Comparison of ENCODE assay signal across 12 cellular contexts in genomic region chr2:24899361-24899760, GRCh38. TPM values are rescaled to one million over a fixed set of nuclear protein-coding genes. Genes with fewer than 3 reads are reported as not detected.
A peak's percentile ranks its signal among the peaks of the same experiment; 100 is the strongest.
DNase-seq lines count a peak whose midpoint lies in the region; ATAC-seq and TF ChIP-seq lines count a peak whose summit lies in the region.
"Had no signal": no experiment of that assay in that cellular context is flagged by ENCODE, and none has a peak within 500 bp of the region (broad histone marks: within the 10 kb centered on the region; RNA-seq: fewer than 3 reads in every experiment).

No MANE protein-coding gene starts in this region.

- no peak for TF ChIP-seq CTCF in endothelial cell (IDR thresholded peaks at IDR 0.05; ENCODE audit: unreplicated experiment)

- peaks cover 3 to 11% (median 6%) of the 10 kb centered on the region in 3 donors for H3K4me1 Mint-ChIP-seq in IgD-negative memory B cell
- peaks cover 26% of the 10 kb centered on the region for H3K4me1 Mint-ChIP-seq in endothelial cell (ENCODE audit: unreplicated experiment)
- H3K4me1 Mint-ChIP-seq in stimulated activated memory B cell treated with anti-CD40 and anti-IgM and Interleukin-4, amounts not matched to agents 10 μg/mL and 1 μg/mL and 100 μg/mL, for 72 hours: no peaks in the 10 kb centered on the region

- H3K27me3 Mint-ChIP-seq in IgD-negative memory B cell: no peaks in the 10 kb centered on the region
- H3K27me3 Mint-ChIP-seq in endothelial cell (ENCODE audit: unreplicated experiment): peaks cover 4% of the 10 kb centered on the region
- no peaks in the 10 kb centered on the region for H3K27me3 Mint-ChIP-seq in stimulated activated memory B cell treated with anti-CD40 and anti-IgM and Interleukin-4, amounts not matched to agents 10 μg/mL and 1 μg/mL and 100 μg/mL, for 72 hours
- H3K27me3 Mint-ChIP-seq: CD8-positive, alpha-beta memory T cell had no signal

- peak overlapping the region in 2 of 3 donors; percentile 39 to 59 for H3K27ac Mint-ChIP-seq in IgD-negative memory B cell
- H3K27ac Mint-ChIP-seq in endothelial cell (ENCODE audit: unreplicated experiment): peak overlapping the region; percentile 3
- peak overlapping the region; percentile 4 for H3K27ac Mint-ChIP-seq in stimulated activated memory B cell treated with anti-CD40 and anti-IgM and Interleukin-4, amounts not matched to agents 10 μg/mL and 1 μg/mL and 100 μg/mL, for 72 hours

- H3K9me3 Mint-ChIP-seq in IgD-negative memory B cell (peaks cover 3 to 17% (median 8%) of the 10 kb centered on the region in 3 donors), endothelial cell (ENCODE audit: unreplicated experiment) (peaks cover 10% of the 10 kb centered on the region)
- peaks cover 20% of the 10 kb centered on the region for H3K9me3 Mint-ChIP-seq in stimulated activated memory B cell treated with anti-CD40 and anti-IgM and Interleukin-4, amounts not matched to agents 10 μg/mL and 1 μg/mL and 100 μg/mL, for 72 hours

- DNase-seq in activated effector memory CD4-positive, alpha-beta T cell treated with anti-CD3 and anti-CD28 coated beads, Interleukin-2, amount 50 U/mL, for 16 hours: peak; percentile 47
- no peak for DNase-seq in activated effector memory CD4-positive, alpha-beta T cell treated with Interleukin-2 at 50 U/mL for 16 hours
- DNase-seq in endothelial cell (ENCODE audit: low spot score): no peak
- no peak for DNase-seq in cortex of kidney (lab: John Stamatoyannopoulos, UW)
- no peak for DNase-seq in SKM-1 (lab: John Stamatoyannopoulos, UW; ENCODE audit: unreplicated experiment)
- DNase-seq: Caco-2; CD8-positive, alpha-beta memory T cell; DND-41; GDM1; IMR-90 had no signal

- H3K36me3 Mint-ChIP-seq in IgD-negative memory B cell (peaks cover 20% of the 10 kb centered on the region), endothelial cell (ENCODE audit: low read depth, unreplicated experiment) (peaks cover 57% of the 10 kb centered on the region)
- peaks cover 69% of the 10 kb centered on the region for H3K36me3 Mint-ChIP-seq in stimulated activated memory B cell treated with anti-CD40 and anti-IgM and Interleukin-4, amounts not matched to agents 10 μg/mL and 1 μg/mL and 100 μg/mL, for 72 hours

- H3K4me3 Mint-ChIP-seq in IgD-negative memory B cell (peak overlapping the region in 2 of 4 donors; percentile 17 to 44), endothelial cell (ENCODE audit: unreplicated experiment) (no peak overlapping the region)
- H3K4me3 Mint-ChIP-seq in stimulated activated memory B cell treated with anti-CD40 and anti-IgM and Interleukin-4, amounts not matched to agents 10 μg/mL and 1 μg/mL and 100 μg/mL, for 72 hours: no peak overlapping the region
- H3K4me3 Mint-ChIP-seq: CD8-positive, alpha-beta memory T cell had no signal

- no peak for ATAC-seq in stimulated activated memory B cell treated with anti-CD40 and anti-IgM and Interleukin-4, amounts not matched to agents 10 μg/mL and 1 μg/mL and 100 μg/mL, for 72 hours

RNA-seq across cellular contexts. Expression of gene ADCY3, which starts 20.7 kb away (rescaled TPM):
- polyA plus RNA-seq in IgD-negative memory B cell: 25.9 TPM
- 88.0 TPM for total RNA-seq in endothelial cell (ENCODE audit: unreplicated experiment)
